Comparison of ENCODE assay signal across 22 cellular contexts in genomic region chr17:33229499-33229898, GRCh38.
DNase-seq lines count a peak whose midpoint lies in the region; ATAC-seq and TF ChIP-seq lines count a peak whose summit lies in the region.
"Had no signal": no experiment of that assay in that cellular context is flagged by ENCODE, and none has a peak within 500 bp of the region (broad histone marks: within the 10 kb centered on the region; RNA-seq: fewer than 3 reads in every experiment).

No MANE protein-coding gene starts in this region.

- peaks cover 23% of the 10 kb centered on the region for H3K4me1 ChIP-seq in body of pancreas
- H3K4me1 ChIP-seq in foreskin keratinocyte: no peaks in the 10 kb centered on the region
- H3K4me1 ChIP-seq in ovary (ENCODE audit: insufficient read depth): peaks cover 15% of the 10 kb centered on the region
- H3K4me1 ChIP-seq in stomach: peaks cover 0 to 6% (median 2%) of the 10 kb centered on the region in 4 donors
- no peaks in the 10 kb centered on the region for H3K4me1 ChIP-seq in endodermal cell (ENCODE audit: control insufficient read depth, insufficient read depth, low read length)
- H3K4me1 ChIP-seq: BE2C, HAP-1 had no signal

- no peaks in the 10 kb centered on the region for H3K9me3 Mint-ChIP-seq in stimulated activated effector memory CD8-positive, alpha-beta T cell treated with anti-CD3 and anti-CD28 coated beads, Interleukin-12 subunit alpha, Interleukin-12 subunit beta, amount 100 ng/mL, for 72 hours
- H3K9me3 Mint-ChIP-seq in endodermal cell: no peaks in the 10 kb centered on the region
- H3K9me3 Mint-ChIP-seq: CD4-positive, alpha-beta T cell; CD8-positive, alpha-beta memory T cell had no signal

- TF ChIP-seq EP300 in ovary (IDR thresholded peaks at IDR 0.05) (no peak), stomach (IDR thresholded peaks at IDR 0.05) (no peak)

- TF ChIP-seq CTCF in body of pancreas (IDR thresholded peaks at IDR 0.05) (no peak), foreskin keratinocyte (conservative IDR thresholded peaks at IDR 0.05) (no peak), ovary (IDR thresholded peaks at IDR 0.05) (no peak), stomach (IDR thresholded peaks at IDR 0.05) (no peak), endodermal cell (conservative IDR thresholded peaks at IDR 0.05) (no peak)

- no peak overlapping the region for H3K4me3 ChIP-seq in body of pancreas
- no peak overlapping the region for H3K4me3 ChIP-seq in ovary
- no peak overlapping the region for H3K4me3 ChIP-seq in stomach
- H3K4me3 ChIP-seq in endodermal cell (ENCODE audit: low read length): no peak overlapping the region
- H3K4me3 ChIP-seq: A549; BLaER1 treated with 17β-estradiol and CSF1 and Interleukin-3, amounts not matched to agents 10 nM and 100 nM; HAP-1 had no signal

- ATAC-seq in body of pancreas (peak; percentile 74), foreskin keratinocyte (peak; percentile 7), HG02885 (IDR thresholded peaks at IDR 0.05; ENCODE audit: poor library complexity, unreplicated experiment) (no peak)
- ATAC-seq in stimulated activated effector memory CD8-positive, alpha-beta T cell treated with anti-CD3 and anti-CD28 coated beads, Interleukin-12 subunit alpha, Interleukin-12 subunit beta, amount 100 ng/mL, for 72 hours: no peak
- ATAC-seq: A549 had no signal

- no peaks in the 10 kb centered on the region for H3K36me3 Mint-ChIP-seq in stimulated activated effector memory CD8-positive, alpha-beta T cell treated with anti-CD3 and anti-CD28 coated beads, Interleukin-12 subunit alpha, Interleukin-12 subunit beta, amount 100 ng/mL, for 72 hours
- H3K36me3 Mint-ChIP-seq in endodermal cell (ENCODE audit: low read depth): no peaks in the 10 kb centered on the region
- H3K36me3 Mint-ChIP-seq: CD14-positive monocyte; CD8-positive, alpha-beta memory T cell had no signal

- H3K27ac Mint-ChIP-seq in stimulated activated effector memory CD8-positive, alpha-beta T cell treated with anti-CD3 and anti-CD28 coated beads, Interleukin-12 subunit alpha, Interleukin-12 subunit beta, amount 100 ng/mL, for 72 hours: peak overlapping the region; percentile 5
- H3K27ac Mint-ChIP-seq in endodermal cell: no peak overlapping the region
- H3K27ac Mint-ChIP-seq: CD14-positive monocyte; CD4-positive, alpha-beta T cell; HFFc6 had no signal

- intact Hi-C loops in body of pancreas (cut with DNase I): no loop called here
- intact Hi-C loops in ovary (cut with DNase I): no loop called here
- intact Hi-C loops in stomach (cut with DNase I; ENCODE audit: low total_unique reads): no loop called here

- H3K9me3 ChIP-seq in body of pancreas: no peaks in the 10 kb centered on the region
- H3K9me3 ChIP-seq in ovary: no peaks in the 10 kb centered on the region
- H3K9me3 ChIP-seq in stomach: no peaks in the 10 kb centered on the region
- H3K9me3 ChIP-seq in endodermal cell (ENCODE audit: control insufficient read depth, low read length): no peaks in the 10 kb centered on the region
- H3K9me3 ChIP-seq: A549; BE2C; BLaER1 treated with 17β-estradiol and CSF1 and Interleukin-3, amounts not matched to agents 10 nM and 100 nM; HAP-1 had no signal

- H3K27ac ChIP-seq in body of pancreas: peak overlapping the region in 2 of 4 donors; percentile 34 to 54
- H3K27ac ChIP-seq in foreskin keratinocyte: no peak overlapping the region
- no peak overlapping the region for H3K27ac ChIP-seq in ovary
- H3K27ac ChIP-seq in stomach: no peak overlapping the region
- no peak overlapping the region for H3K27ac ChIP-seq in endodermal cell (ENCODE audit: low read depth, low read length)
- H3K27ac ChIP-seq: A549; BLaER1 treated with 17β-estradiol and CSF1 and Interleukin-3, amounts not matched to agents 10 nM and 100 nM had no signal

- TF ChIP-seq POLR2A in body of pancreas (IDR thresholded peaks at IDR 0.05): no peak
- TF ChIP-seq POLR2A in ovary (IDR thresholded peaks at IDR 0.05): no peak
- TF ChIP-seq POLR2A in stomach (IDR thresholded peaks at IDR 0.05): no peak

- H3K4me1 Mint-ChIP-seq in stimulated activated effector memory CD8-positive, alpha-beta T cell treated with anti-CD3 and anti-CD28 coated beads, Interleukin-12 subunit alpha, Interleukin-12 subunit beta, amount 100 ng/mL, for 72 hours: peaks cover 17% of the 10 kb centered on the region
- H3K4me1 Mint-ChIP-seq in endodermal cell: no peaks in the 10 kb centered on the region
- H3K4me1 Mint-ChIP-seq: CD14-positive monocyte had no signal

- WGBS in body of pancreas, 2 donors: 5 to 22% methylated on average over 7 of the region's 7 CpGs
- 4 to 21% (median 6%) methylated on average over 7 of the region's 7 CpGs for WGBS in ovary, 3 donors
- WGBS in stomach, 5 donors: 37 to 71% (median 55%) methylated on average over 6 to 7 of the region's 7 CpGs
- 78 to 84% methylated on average over 6 to 7 of the region's 7 CpGs for WGBS in endodermal cell (ENCODE audit: insufficient coverage in 1 of 2, insufficient read length in 1 of 2), 2 experiments

- H3K4me3 Mint-ChIP-seq in stimulated activated effector memory CD8-positive, alpha-beta T cell treated with anti-CD3 and anti-CD28 coated beads, Interleukin-12 subunit alpha, Interleukin-12 subunit beta, amount 100 ng/mL, for 72 hours: no peak overlapping the region
- no peak overlapping the region for H3K4me3 Mint-ChIP-seq in endodermal cell
- H3K4me3 Mint-ChIP-seq: CD14-positive monocyte; CD4-positive, alpha-beta T cell; HFFc6 had no signal

- H3K27me3 ChIP-seq in body of pancreas (no peaks in the 10 kb centered on the region), foreskin keratinocyte (peaks cover 17% of the 10 kb centered on the region), ovary (no peaks in the 10 kb centered on the region), stomach (no peaks in the 10 kb centered on the region), endodermal cell (ENCODE audit: control insufficient read depth, insufficient read depth, low read length, poor library complexity, severe bottlenecking) (no peaks in the 10 kb centered on the region)
- H3K27me3 ChIP-seq: BE2C; BLaER1 treated with 17β-estradiol and CSF1 and Interleukin-3, amounts not matched to agents 10 nM and 100 nM had no signal

- DNase-seq in body of pancreas: peak; percentile 32 to 66 (median 49)
- DNase-seq in foreskin keratinocyte: peak in 1 of 2 donors; percentile 26
- DNase-seq in ovary: peak in 4 of 5 donors; percentile 26 to 54 (median 35)
- DNase-seq in stimulated activated effector memory CD8-positive, alpha-beta T cell treated with anti-CD3 and anti-CD28 coated beads, Interleukin-12 subunit alpha, Interleukin-12 subunit beta, amount 100 ng/mL, for 72 hours (ENCODE audit: low spot score in 2 of 2): no peak
- no peak for DNase-seq in stomach
- no peak for DNase-seq in EL
- DNase-seq in endodermal cell: no peak
- DNase-seq: 8988T; ACHN; AML-193; BE2C; CD4-positive, alpha-beta T cell; CD8-positive, alpha-beta memory T cell; DMS 273 treated with DMSO at 0.1 percent for 48 hours; DMS79; GOT3; HFFc6 had no signal

- no peak overlapping the region for H3K9ac ChIP-seq in endodermal cell (ENCODE audit: extremely low read depth, low read length, poor library complexity, severe bottlenecking)
- H3K9ac ChIP-seq: BLaER1 treated with 17β-estradiol and CSF1 and Interleukin-3, amounts not matched to agents 10 nM and 100 nM had no signal

- H3K36me3 ChIP-seq in body of pancreas (replicated peaks in 1 of 2; ENCODE audit: insufficient read depth in 1 of 2, low read depth in 2 of 2) (no peaks in the 10 kb centered on the region), ovary (no peaks in the 10 kb centered on the region), stomach (no peaks in the 10 kb centered on the region), endodermal cell (ENCODE audit: control insufficient read depth, insufficient read depth, low read length) (no peaks in the 10 kb centered on the region)
- H3K36me3 ChIP-seq: BE2C; BLaER1 treated with 17β-estradiol and CSF1 and Interleukin-3, amounts not matched to agents 10 nM and 100 nM; HAP-1 had no signal

- peaks cover 14% of the 10 kb centered on the region for H3K27me3 Mint-ChIP-seq in endodermal cell (ENCODE audit: insufficient read depth)
- H3K27me3 Mint-ChIP-seq: CD4-positive, alpha-beta T cell had no signal

Comparison
In these comparisons a context has a peak if more than half of its experiments do, and no peak if none do; other contexts are left out.
1. ATAC-seq: peak in body of pancreas (single experiment) and foreskin keratinocyte (single experiment); none in stimulated activated effector memory CD8-positive, alpha-beta T cell treated with anti-CD3 and anti-CD28 coated beads, Interleukin-12 subunit alpha, Interleukin-12 subunit beta, amount 100 ng/mL, for 72 hours (single experiment) and HG02885 (single experiment).
2. DNase-seq: peak in body of pancreas (4 of 4) and ovary (4 of 5); none in stimulated activated effector memory CD8-positive, alpha-beta T cell treated with anti-CD3 and anti-CD28 coated beads, Interleukin-12 subunit alpha, Interleukin-12 subunit beta, amount 100 ng/mL, for 72 hours (0 of 2), stomach (single experiment), EL (single experiment) and endodermal cell (single experiment).